Comparison of ENCODE assay signal across 8 cellular contexts in genomic region chr22:37243402-37244113, GRCh38. TPM values are rescaled to one million over a fixed set of nuclear protein-coding genes. Genes with fewer than 3 reads are reported as not detected.
DNase-seq lines count a peak whose midpoint lies in the region; ATAC-seq and TF ChIP-seq lines count a peak whose summit lies in the region.

No MANE protein-coding gene starts in this region.

- H3K27ac ChIP-seq in neural progenitor cell: no peak overlapping the region
- H3K27ac ChIP-seq in adrenal gland: no peak overlapping the region

- DNase-seq in MCF 10A (ENCODE audit: unreplicated experiment) (no peak), neural progenitor cell (ENCODE audit: low spot score) (no peak), HPDE6-E6E7 (ENCODE audit: extremely low spot score) (no peak), adrenal gland (no peak), GM10248 (ENCODE audit: extremely low spot score) (no peak), AG08396 (ENCODE audit: low spot score) (no peak)

- H3K4me2 ChIP-seq in neural progenitor cell: peak overlapping the region; percentile 43

- H3K4me1 ChIP-seq in neural progenitor cell: peaks cover 3% of the 10 kb centered on the region
- no peaks in the 10 kb centered on the region for H3K4me1 ChIP-seq in adrenal gland (replicated peaks in 1 of 2)

- no peak for TF ChIP-seq POLR2A in adrenal gland (IDR thresholded peaks at IDR 0.05)

- no peaks in the 10 kb centered on the region for H3K9me3 ChIP-seq in neural progenitor cell (ENCODE audit: low read depth)
- H3K9me3 ChIP-seq in adrenal gland (replicated peaks in 1 of 3): no peaks in the 10 kb centered on the region

- H3K4me1 Mint-ChIP-seq in MCF 10A (ENCODE audit: insufficient read depth, unreplicated experiment): peaks cover 13% of the 10 kb centered on the region
- H3K4me1 Mint-ChIP-seq in neural progenitor cell: peaks cover 10% of the 10 kb centered on the region

- H3K36me3 Mint-ChIP-seq in MCF 10A (ENCODE audit: insufficient read depth, unreplicated experiment) (no peaks in the 10 kb centered on the region), neural progenitor cell (no peaks in the 10 kb centered on the region)

- H3K36me3 ChIP-seq in neural progenitor cell (no peaks in the 10 kb centered on the region), adrenal gland (replicated peaks in 1 of 2) (no peaks in the 10 kb centered on the region)

- H2AFZ ChIP-seq in neural progenitor cell (replicated peaks): peak overlapping the region; percentile 45

- ATAC-seq in GM18511 (IDR thresholded peaks at IDR 0.05; ENCODE audit: unreplicated experiment): peak; percentile 9
- peak; percentile 13 for ATAC-seq in HG03159 (IDR thresholded peaks at IDR 0.05; ENCODE audit: unreplicated experiment)

- no peaks in the 10 kb centered on the region for H4K20me1 ChIP-seq in neural progenitor cell (ENCODE audit: low read depth)

- H3K9ac ChIP-seq in neural progenitor cell: no peak overlapping the region

- 35 to 49% (median 44%) methylated on average over 3 to 12 of the region's 12 CpGs for WGBS in adrenal gland, 4 donors

- H3K4me3 Mint-ChIP-seq in MCF 10A (ENCODE audit: unreplicated experiment) (peak overlapping the region; percentile 80), neural progenitor cell (no peak overlapping the region)

- H3K79me2 ChIP-seq in neural progenitor cell (ENCODE audit: low read depth): no peaks in the 10 kb centered on the region

- TF ChIP-seq CTCF in MCF 10A (IDR thresholded peaks at IDR 0.05; ENCODE audit: unreplicated experiment) (no peak), neural progenitor cell (IDR thresholded peaks at IDR 0.05) (no peak), adrenal gland (IDR thresholded peaks at IDR 0.05) (no peak), GM10248 (IDR thresholded peaks at IDR 0.05; ENCODE audit: control extremely low read depth, extremely low read depth, low read depth, missing control alignments) (no peak)

- H3K27me3 ChIP-seq in neural progenitor cell (no peaks in the 10 kb centered on the region), adrenal gland (peaks cover 6% of the 10 kb centered on the region)

- no peak overlapping the region for H3K4me3 ChIP-seq in neural progenitor cell
- H3K4me3 ChIP-seq in adrenal gland: peak overlapping the region in 1 of 4 donors; percentile 39

- H3K9me3 Mint-ChIP-seq in MCF 10A (ENCODE audit: unreplicated experiment): no peaks in the 10 kb centered on the region
- no peaks in the 10 kb centered on the region for H3K9me3 Mint-ChIP-seq in neural progenitor cell

- H3F3A ChIP-seq in neural progenitor cell (ENCODE audit: low read depth): no peaks in the 10 kb centered on the region

- no peaks in the 10 kb centered on the region for H3K27me3 Mint-ChIP-seq in MCF 10A (ENCODE audit: insufficient read depth, unreplicated experiment)
- H3K27me3 Mint-ChIP-seq in neural progenitor cell (ENCODE audit: insufficient read depth, low read depth): peaks cover 5% of the 10 kb centered on the region

- POLR2A ChIA-PET in MCF 10A (lab: Yijun Ruan, JAX) (interaction anchor here (0.5 to 3.0 kb wide), 6 partner anchors 10 to 498 kb away, joined by 3 to 27 read pairs (median 4); no protein-coding TSS in a partner anchor), GM10248 (lab: Yijun Ruan, JAX) (interaction anchor here (2.2 kb wide), 1 partner anchor 13 kb away, joined by 13 read pairs; no protein-coding TSS in a partner anchor)

- intact Hi-C loops in MCF 10A (cut with micrococcal nuclease) (no loop called here), adrenal gland (cut with DNase I) (no loop called here)

- peak overlapping the region; percentile 35 for H3K27ac Mint-ChIP-seq in MCF 10A (ENCODE audit: low read depth, unreplicated experiment)
- no peak overlapping the region for H3K27ac Mint-ChIP-seq in neural progenitor cell

- no TSS peak for BruUV-seq in MCF 10A (replicated peaks; lab: Mats Ljungman, UMichigan)

- CTCF ChIA-PET in MCF 10A (lab: Yijun Ruan, JAX): interaction anchor here (0.6 to 6.5 kb wide), 7 partner anchors 17 to 461 kb away, joined by 3 to 62 read pairs (median 4); no protein-coding TSS in a partner anchor
- CTCF ChIA-PET in GM10248 (lab: Yijun Ruan, JAX): interaction anchor here (0.9 to 16.0 kb wide), 13 partner anchors 11 to 215 kb away, joined by 3 to 195 read pairs (median 5); no protein-coding TSS in a partner anchor

RNA-seq across cellular contexts. Expression of gene RAC2, which starts 0.5 kb away (rescaled TPM):
- total RNA-seq in MCF 10A (2022) (42.4 and 52.6 TPM in 2 replicates), neural progenitor cell (ENCODE audit: low replicate concordance) (1.7 and 2.1 TPM in 2 replicates), adrenal gland (10 to 100 TPM in 5 of 8 donors, 1 to 10 TPM in 3; 4.3 to 17.9 (median 11.3) TPM)
- polyA plus RNA-seq in adrenal gland: 10 to 100 TPM in 2 of 3 donors, 1 to 10 TPM in 1; 6.3 to 12.4 (median 11.0) TPM

RNA-seq across cellular contexts. Expression of gene SSTR3, which starts 31.3 kb away (rescaled TPM):
- not detected in 2 replicates for total RNA-seq in MCF 10A (2022)
- total RNA-seq in neural progenitor cell (ENCODE audit: low replicate concordance): 0.19 and 0.53 TPM in 2 replicates
- total RNA-seq in adrenal gland: 1 to 10 TPM in 1 of 8 donors, under 1 TPM in 6, not detected in 1; 0.28 to 2.0 (median 0.41) TPM
- 1 to 10 TPM in 2 of 3 donors, under 1 TPM in 1; 0.34 to 1.2 (median 1.0) TPM for polyA plus RNA-seq in adrenal gland

RNA-seq across cellular contexts. Expression of gene CYTH4, which starts 38.8 kb away (rescaled TPM):
- total RNA-seq in MCF 10A (2022): 0.22 TPM in 1 of 2 replicates, not detected in the other
- not detected in 2 replicates for total RNA-seq in neural progenitor cell (ENCODE audit: low replicate concordance)
- 10 to 100 TPM; 16.4 to 80.7 (median 25.5) TPM for total RNA-seq in adrenal gland
- 10 to 100 TPM in 2 of 3 donors, 1 to 10 TPM in 1; 7.5 to 26.6 (median 11.5) TPM for polyA plus RNA-seq in adrenal gland

RNA-seq across cellular contexts. Expression of gene C1QTNF6, which starts 55.5 kb away (rescaled TPM):
- total RNA-seq in MCF 10A (2022) (6.6 and 11.6 TPM in 2 replicates), neural progenitor cell (ENCODE audit: low replicate concordance) (7.2 and 12.2 TPM in 2 replicates), adrenal gland (10 to 100 TPM in 1 of 8 donors, 1 to 10 TPM in 7; 2.2 to 28.6 (median 5.9) TPM)
- 10 to 100 TPM in 2 of 3 donors, 1 to 10 TPM in 1; 2.9 to 45.7 (median 17.9) TPM for polyA plus RNA-seq in adrenal gland

Comparison
In these comparisons a context has a peak if more than half of its experiments do, and no peak if none do; other contexts are left out.
1. RNA of gene CYTH4, which starts 38.8 kb away (total RNA-seq): 16.4 to 80.7 TPM in adrenal gland; 0.22 TPM in MCF 10A and not detected in neural progenitor cell; every median in the first group is over 10 times any median in the second.